8 cellular contexts compared by ENCODE assay signal in genomic region chr2:137888845-137889244, GRCh38.
DNase-seq lines count a peak whose midpoint lies in the region; ATAC-seq, FAIRE-seq and TF ChIP-seq lines count a peak whose summit lies in the region.

No MANE protein-coding gene starts in this region.

- intact Hi-C loops in body of pancreas (cut with DNase I) (no loop called here), mucosa of descending colon (cut with DNase I, micrococcal nuclease) (no loop called here)

- no peaks in the 10 kb centered on the region for H3K27me3 ChIP-seq in body of pancreas

- TF ChIP-seq CTCF in NB4 (IDR thresholded peaks at IDR 0.05; ENCODE audit: low read depth, low read length) (peak; percentile 50), body of pancreas (IDR thresholded peaks at IDR 0.05) (peak in 6 of 7 experiments; percentile 22 to 38 (median 36)), mucosa of descending colon (IDR thresholded peaks at IDR 0.05) (no peak)

- H3K4me1 ChIP-seq in body of pancreas (no peaks in the 10 kb centered on the region), mucosa of descending colon (ENCODE audit: low read depth) (no peaks in the 10 kb centered on the region)

- TF ChIP-seq POLR2A in NB4 (IDR thresholded peaks at IDR 0.05; ENCODE audit: extremely low read depth, insufficient read length) = no peak
- no peak for TF ChIP-seq POLR2A in body of pancreas (IDR thresholded peaks at IDR 0.05)

- no peak for FAIRE-seq in GM19239 (lab: Jason Lieb, UNC)

- H3K4me3 ChIP-seq in NB4 (ENCODE audit: low read depth, low read length) (no peak overlapping the region), body of pancreas (no peak overlapping the region), mucosa of descending colon (no peak overlapping the region)

- DNase-seq in NCI-H2081 (lab: John Stamatoyannopoulos, UW) = peak; percentile 52 to 67
- DNase-seq in NCI-H2081 treated with DMSO at 0.1 percent for 48 hours (lab: John Stamatoyannopoulos, UW) = no peak
- peak; percentile 35 for DNase-seq in NB4 (ENCODE audit: low read depth)
- DNase-seq in body of pancreas = peak; percentile 31 to 63 (median 37)
- peak in 2 of 3 donors; percentile 68 to 74 for DNase-seq in mucosa of descending colon
- no peak for DNase-seq in GM19239 (ENCODE audit: insufficient read length, low spot score)

- ATAC-seq in body of pancreas (no peak), mucosa of descending colon (no peak), GM18909 (IDR thresholded peaks at IDR 0.05; ENCODE audit: poor library complexity, unreplicated experiment) (no peak), HG02884 (IDR thresholded peaks at IDR 0.05; ENCODE audit: unreplicated experiment) (no peak)

- no peaks in the 10 kb centered on the region for H3K36me3 ChIP-seq in body of pancreas (replicated peaks in 1 of 2; ENCODE audit: insufficient read depth in 1 of 2, low read depth in 2 of 2)
- no peaks in the 10 kb centered on the region for H3K36me3 ChIP-seq in mucosa of descending colon (ENCODE audit: low read depth)

- WGBS in body of pancreas, 2 donors = 27 to 31% methylated on average over 8 of the region's 8 CpGs

- H3K27ac ChIP-seq in body of pancreas = no peak overlapping the region

- H3K9me3 ChIP-seq in body of pancreas = no peaks in the 10 kb centered on the region
- H3K9me3 ChIP-seq in mucosa of descending colon = no peaks in the 10 kb centered on the region

Comparison
In these comparisons a context has a peak if more than half of its experiments do, and no peak if none do; other contexts are left out.
1. DNase-seq: peak in NCI-H2081 (2 of 2), NB4 (single experiment), body of pancreas (4 of 4) and mucosa of descending colon (2 of 3); none in NCI-H2081 treated with DMSO at 0.1 percent for 48 hours (single experiment) and GM19239 (single experiment).